8 cellular contexts compared by ENCODE assay signal in the genomic region with DNA sequence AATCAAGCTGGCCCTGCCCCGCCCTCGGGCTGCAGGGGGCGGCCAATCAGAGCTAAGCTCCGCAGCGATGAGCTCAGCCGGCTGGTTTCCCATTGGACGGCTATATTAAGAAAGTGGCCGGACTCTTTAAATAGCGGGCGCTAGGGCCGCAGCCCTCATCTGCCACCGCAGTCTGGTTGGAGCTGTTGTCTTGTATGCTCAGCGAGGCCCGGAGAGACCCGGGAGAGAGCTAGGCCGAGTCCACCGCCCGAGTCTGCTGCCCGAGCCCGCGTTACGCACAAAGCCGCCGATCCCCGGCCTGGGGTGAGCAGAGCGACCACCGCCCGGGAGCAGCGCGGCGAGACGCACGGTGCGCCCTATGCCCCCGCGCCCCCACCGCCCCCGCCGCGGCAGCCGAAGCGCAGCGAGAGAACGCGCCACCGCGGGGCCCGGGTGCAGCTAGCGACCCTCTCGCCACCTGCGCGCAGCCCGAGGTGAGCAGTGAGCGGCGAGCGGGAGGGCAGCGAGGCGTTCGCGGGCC. TPM values are rescaled to one million over a fixed set of nuclear protein-coding genes. Genes with fewer than 3 reads are reported as not detected.
DNase-seq lines count a peak whose midpoint lies in the region; ATAC-seq and TF ChIP-seq lines count a peak whose summit lies in the region.

A gene (plus strand): TSS at position 158 of the 520 bp plus-strand sequence. CDS start 392 bp downstream, outside the sequence.

- 0% methylated on average over 17 of the region's 60 CpGs for WGBS in prostate gland

- in situ Hi-C loops in GM13977 (cut with MboI; ENCODE audit: low pct_unique_long_range_greater_than_20kb, low sequenced_read_pairs, unreplicated experiment), result no loop called here

- peak within 1 kb of the TSS; percentile 84 to 90 for H3K4me3 ChIP-seq in prostate gland

- TF ChIP-seq POLR2A in prostate gland (IDR thresholded peaks at IDR 0.05), result peak; percentile 98

- H3K27ac Mint-ChIP-seq in T-helper 2 cell treated with Interferon-gamma antibody and Interleukin-4, amounts not matched to agents 5 μg/mL and 100 μg/mL, for 36 hours, result no peak within 1 kb of the TSS

- H3K4me1 ChIP-seq in prostate gland (replicated peaks), result peaks cover 6% of the 10 kb centered on the region

- H3K4me1 Mint-ChIP-seq in T-helper 2 cell treated with Interferon-gamma antibody and Interleukin-4, amounts not matched to agents 5 μg/mL and 100 μg/mL, for 36 hours (ENCODE audit: low read depth), result peaks cover 2% of the 10 kb centered on the region

- no peaks in the 10 kb centered on the region for H3K9me3 Mint-ChIP-seq in T-helper 2 cell treated with Interferon-gamma antibody and Interleukin-4, amounts not matched to agents 5 μg/mL and 100 μg/mL, for 36 hours

- H3K4me3 Mint-ChIP-seq in T-helper 2 cell treated with Interferon-gamma antibody and Interleukin-4, amounts not matched to agents 5 μg/mL and 100 μg/mL, for 36 hours, result peak within 1 kb of the TSS; percentile 70

- H3K27ac ChIP-seq in prostate gland, result peak within 1 kb of the TSS; percentile 98 to 100

- ATAC-seq in HG02852 (IDR thresholded peaks at IDR 0.05; ENCODE audit: unreplicated experiment), result peak; percentile 95
- ATAC-seq in left ventricle myocardium superior, result peak; percentile 86

- H3K27me3 Mint-ChIP-seq in T-helper 2 cell treated with Interferon-gamma antibody and Interleukin-4, amounts not matched to agents 5 μg/mL and 100 μg/mL, for 36 hours (ENCODE audit: low read depth), result peaks cover 56% of the 10 kb centered on the region

- H3K36me3 Mint-ChIP-seq in T-helper 2 cell treated with Interferon-gamma antibody and Interleukin-4, amounts not matched to agents 5 μg/mL and 100 μg/mL, for 36 hours (ENCODE audit: low read depth), result no peaks in the 10 kb centered on the region

- intact Hi-C loops in left ventricle myocardium superior (cut with micrococcal nuclease), result no loop called here
- intact Hi-C loops in prostate gland (cut with DNase I), result loop anchor here (1.0 to 2.0 kb wide), 2 partner anchors 170 to 190 kb away; no protein-coding TSS in a partner anchor

- peak; percentile 100 for DNase-seq in GM13977 (ENCODE audit: low spot score)
- DNase-seq in NCI-H146 treated with DMSO at 0.1 percent for 48 hours (lab: John Stamatoyannopoulos, UW; ENCODE audit: unreplicated experiment), result peak; percentile 89
- peak; percentile 93 for DNase-seq in T-helper 2 cell treated with Interferon-gamma antibody and Interleukin-4, amounts not matched to agents 5 μg/mL and 100 μg/mL, for 36 hours (ENCODE audit: low spot score)
- peak; percentile 77 to 99 (median 98) for DNase-seq in anterior cingulate cortex (lab: John Stamatoyannopoulos, UW)
- peak; percentile 98 for DNase-seq in left ventricle myocardium superior
- DNase-seq in prostate gland (ENCODE audit: low spot score), result peak; percentile 99
- peak; percentile 98 for DNase-seq in ureter (ENCODE audit: low spot score)

- TF ChIP-seq CTCF in GM13977 (IDR thresholded peaks at IDR 0.05; ENCODE audit: extremely low read depth, insufficient read depth, missing control alignments), result no peak
- TF ChIP-seq CTCF in prostate gland (IDR thresholded peaks at IDR 0.05), result peak in 1 of 4 experiments; percentile 29

- no peaks in the 10 kb centered on the region for H3K36me3 ChIP-seq in prostate gland

- H3K27me3 ChIP-seq in prostate gland (replicated peaks; ENCODE audit: insufficient read depth), result no peaks in the 10 kb centered on the region

- H3K9me3 ChIP-seq in prostate gland, result no peaks in the 10 kb centered on the region

RNA-seq across cellular contexts. Expression of the gene that starts here (rescaled TPM):
- total RNA-seq in left ventricle myocardium superior, result 182 TPM
- total RNA-seq in prostate gland, result 100 to 1,000 TPM; 391 to 554 TPM
- 304 TPM for total RNA-seq in ureter

Comparison
In these comparisons a context has a peak if more than half of its experiments do, and no peak if none do; other contexts are left out.
1. Peak in every context shown above with its lines: DNase-seq, ATAC-seq, H3K4me3 ChIP-seq and H3K27ac ChIP-seq.